In the genomic region with DNA sequence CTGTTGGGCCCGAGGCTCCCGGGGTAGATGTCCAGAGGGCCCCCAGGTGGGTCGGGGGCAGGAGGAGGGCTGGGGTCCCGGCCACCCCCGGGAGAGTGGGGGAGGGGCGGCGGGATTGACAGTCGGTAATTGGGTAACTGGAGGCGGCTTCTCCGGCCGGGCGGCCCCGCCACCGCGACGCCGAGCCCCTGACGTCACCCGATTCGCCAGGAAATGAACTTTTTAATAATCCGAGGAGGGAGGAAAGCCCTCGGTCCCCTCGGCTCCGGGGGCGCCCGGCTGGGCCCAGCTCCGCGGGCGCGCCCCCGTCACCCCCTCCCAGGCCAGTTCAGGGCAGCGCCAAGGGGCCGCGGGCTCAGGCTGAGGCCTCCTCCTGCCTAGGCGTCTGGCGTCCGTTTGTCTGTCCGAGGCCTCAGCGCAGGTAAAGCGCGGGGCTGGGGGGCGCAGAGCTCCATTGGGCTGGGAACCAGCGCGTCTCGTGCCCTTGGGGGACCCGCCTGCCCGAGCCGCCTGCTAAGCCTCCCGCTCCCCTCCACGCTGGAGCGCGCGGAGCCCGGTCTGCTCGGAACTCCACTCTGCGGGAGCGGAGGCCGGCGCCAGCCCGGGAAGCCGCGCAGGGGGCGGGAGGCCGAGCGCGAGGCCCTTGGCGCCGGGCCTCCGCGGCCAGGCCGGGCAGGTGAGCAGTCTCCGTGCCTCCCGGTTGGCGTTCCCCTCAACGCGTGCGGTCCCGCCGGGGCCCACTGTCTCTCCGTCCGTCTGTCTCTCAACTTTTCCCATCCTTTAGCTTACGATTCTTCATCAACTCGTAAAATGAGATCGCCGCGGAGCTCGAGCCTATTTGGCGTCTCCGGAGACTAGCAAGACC, we compare ENCODE assay signal across 1 cellular context.
A peak's percentile ranks its signal among the peaks of the same experiment; 100 is the strongest.
TF ChIP-seq lines count a peak whose summit lies in the region.

No MANE protein-coding gene starts in this region.

TF ChIP-seq in K562, 482 proteins besides CTCF, POLR2A, EP300 and RAD21 (continued from another document):
- TF ChIP-seq RB1 (IDR thresholded peaks at IDR 0.05; ENCODE audit: low read depth) (0 out of 2 replicates have a peak, but pooled peaks have one; percentile 6), PURB (CRISPR knock-in tag; IDR thresholded peaks at IDR 0.05; ENCODE audit: low read depth) (no peak), NBN (IDR thresholded peaks at IDR 0.05; ENCODE audit: low read depth) (no peak), ZKSCAN8 (CRISPR knock-in tag; IDR thresholded peaks at IDR 0.05) (no peak), NONO (IDR thresholded peaks at IDR 0.05; ENCODE audit: low read depth in 2 of 2, low read length in 1 of 2) (no peak), BCL6 (CRISPR knock-in tag; IDR thresholded peaks at IDR 0.05) (no peak), TEAD1 (CRISPR knock-in tag; IDR thresholded peaks at IDR 0.05) (0 out of 4 replicates have a peak, but pooled peaks of 1 of the 2 experiments have one; percentile 29), COPS2 (conservative IDR thresholded peaks at IDR 0.05) (no peak), JUN (IDR thresholded peaks at IDR 0.05; ENCODE audit: borderline replicate concordance, low read depth, low read length) (no peak), JUN (CRISPR knock-in tag; IDR thresholded peaks at IDR 0.05; ENCODE audit: borderline replicate concordance) (no peak), MTA2 (IDR thresholded peaks at IDR 0.05; ENCODE audit: low read depth) (no peak), BACH1 (tag; IDR thresholded peaks at IDR 0.05) (no peak), ATF7 (IDR thresholded peaks at IDR 0.05) (peak; percentile 93), E2F5 (CRISPR knock-in tag; IDR thresholded peaks at IDR 0.05) (no peak), E2F6 (IDR thresholded peaks at IDR 0.05; ENCODE audit: borderline replicate concordance in 1 of 2, extremely low read depth in 1 of 2, insufficient read depth in 1 of 2, insufficient read length in 1 of 2, low read depth in 1 of 2, low read length in 1 of 2, poor library complexity in 1 of 2, severe bottlenecking in 1 of 2) (peak in 1 of 2 experiments; percentile 7), PHF21A (IDR thresholded peaks at IDR 0.05; ENCODE audit: borderline replicate concordance, low read depth) (no peak), ZNF644 (tag; IDR thresholded peaks at IDR 0.05; ENCODE audit: low read depth) (no peak), NFE2 (IDR thresholded peaks at IDR 0.05; ENCODE audit: low read depth) (no peak), KAT2B (IDR thresholded peaks at IDR 0.05; ENCODE audit: low read depth, low read length) (no peak), U2AF2 (optimal IDR thresholded peaks at IDR 0.05; ENCODE audit: low read depth, low read length) (no peak), SMARCA4 (IDR thresholded peaks at IDR 0.05) (no peak), ZEB2 (IDR thresholded peaks at IDR 0.05) (no peak), ETV6 (IDR thresholded peaks at IDR 0.05; ENCODE audit: borderline replicate concordance in 1 of 2, low read depth in 2 of 2, low read length in 1 of 2) (no peak), ETV6 (CRISPR knock-in tag; IDR thresholded peaks at IDR 0.05; ENCODE audit: borderline replicate concordance) (0 out of 2 replicates have a peak, but pooled peaks have one; percentile 39), JUND (IDR thresholded peaks at IDR 0.05; ENCODE audit: borderline replicate concordance, low read depth, low read length) (peak; percentile 62), JUND (tag; IDR thresholded peaks at IDR 0.05; ENCODE audit: borderline replicate concordance, low read depth, low read length) (peak; percentile 44; the same call in 1 of the 3 replicates), TRIM28 (IDR thresholded peaks at IDR 0.05) (no peak), CHCHD3 (CRISPR knock-in tag; IDR thresholded peaks at IDR 0.05) (no peak), RBFOX2 (IDR thresholded peaks at IDR 0.05; ENCODE audit: low read depth, low read length) (peak; percentile 67), ZNF445 (CRISPR knock-in tag; IDR thresholded peaks at IDR 0.05; ENCODE audit: low read depth) (no peak), GTF2F1 (IDR thresholded peaks at IDR 0.05; ENCODE audit: low read depth, low read length) (no peak), CEBPG (CRISPR knock-in tag; IDR thresholded peaks at IDR 0.05) (0 out of 2 replicates have a peak, but pooled peaks have one; percentile 20), CEBPG (tag; conservative IDR thresholded peaks at IDR 0.05 in 1 of 2, IDR thresholded peaks at IDR 0.05 in 1 of 2) (0 out of 4 replicates have a peak, but pooled peaks have one; percentile 16 to 31), KDM4B (IDR thresholded peaks at IDR 0.05; ENCODE audit: borderline replicate concordance in 2 of 2, low read depth in 1 of 2) (no peak), ELF2 (CRISPR knock-in tag; IDR thresholded peaks at IDR 0.05) (no peak), NFATC3 (IDR thresholded peaks at IDR 0.05) (no peak), ARID4B (CRISPR knock-in tag; IDR thresholded peaks at IDR 0.05) (no peak; the same call in 1 of the 2 replicates), FOXJ3 (CRISPR knock-in tag; IDR thresholded peaks at IDR 0.05) (no peak), CCNT2 (IDR thresholded peaks at IDR 0.05; ENCODE audit: borderline replicate concordance, extremely low read depth, insufficient read length, low read depth, low read length) (peak; percentile 68), MAFF (IDR thresholded peaks at IDR 0.05; ENCODE audit: low read length) (no peak), GABPA (tag; conservative IDR thresholded peaks at IDR 0.05; ENCODE audit: low read depth) (peak; percentile 6; the same call in 1 of the 2 replicates), ZNF165 (CRISPR knock-in tag; IDR thresholded peaks at IDR 0.05; ENCODE audit: borderline replicate concordance) (no peak), ASH1L (IDR thresholded peaks at IDR 0.05; ENCODE audit: borderline replicate concordance, low read depth, partially characterized antibody) (no peak), ZNF23 (CRISPR knock-in tag; IDR thresholded peaks at IDR 0.05) (no peak), CBFB (CRISPR knock-in tag; IDR thresholded peaks at IDR 0.05) (no peak), U2AF1 (optimal IDR thresholded peaks at IDR 0.05; ENCODE audit: low read depth, low read length) (peak; percentile 21), TFE3 (CRISPR knock-in tag; IDR thresholded peaks at IDR 0.05) (no peak)
- TF ChIP-seq, protein P1, sequence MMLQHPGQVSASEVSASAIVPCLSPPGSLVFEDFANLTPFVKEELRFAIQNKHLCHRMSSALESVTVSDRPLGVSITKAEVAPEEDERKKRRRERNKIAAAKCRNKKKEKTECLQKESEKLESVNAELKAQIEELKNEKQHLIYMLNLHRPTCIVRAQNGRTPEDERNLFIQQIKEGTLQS (IDR thresholded peaks at IDR 0.05): peak; percentile 81
- TF ChIP-seq, protein P1 (CRISPR knock-in tag; conservative IDR thresholded peaks at IDR 0.05): no peak
- TF ChIP-seq, protein P2, sequence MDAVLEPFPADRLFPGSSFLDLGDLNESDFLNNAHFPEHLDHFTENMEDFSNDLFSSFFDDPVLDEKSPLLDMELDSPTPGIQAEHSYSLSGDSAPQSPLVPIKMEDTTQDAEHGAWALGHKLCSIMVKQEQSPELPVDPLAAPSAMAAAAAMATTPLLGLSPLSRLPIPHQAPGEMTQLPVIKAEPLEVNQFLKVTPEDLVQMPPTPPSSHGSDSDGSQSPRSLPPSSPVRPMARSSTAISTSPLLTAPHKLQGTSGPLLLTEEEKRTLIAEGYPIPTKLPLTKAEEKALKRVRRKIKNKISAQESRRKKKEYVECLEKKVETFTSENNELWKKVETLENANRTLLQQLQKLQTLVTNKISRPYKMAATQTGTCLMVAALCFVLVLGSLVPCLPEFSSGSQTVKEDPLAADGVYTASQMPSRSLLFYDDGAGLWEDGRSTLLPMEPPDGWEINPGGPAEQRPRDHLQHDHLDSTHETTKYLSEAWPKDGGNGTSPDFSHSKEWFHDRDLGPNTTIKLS (IDR thresholded peaks at IDR 0.05; ENCODE audit: borderline replicate concordance, low read depth): no peak
- TF ChIP-seq, protein P3, sequence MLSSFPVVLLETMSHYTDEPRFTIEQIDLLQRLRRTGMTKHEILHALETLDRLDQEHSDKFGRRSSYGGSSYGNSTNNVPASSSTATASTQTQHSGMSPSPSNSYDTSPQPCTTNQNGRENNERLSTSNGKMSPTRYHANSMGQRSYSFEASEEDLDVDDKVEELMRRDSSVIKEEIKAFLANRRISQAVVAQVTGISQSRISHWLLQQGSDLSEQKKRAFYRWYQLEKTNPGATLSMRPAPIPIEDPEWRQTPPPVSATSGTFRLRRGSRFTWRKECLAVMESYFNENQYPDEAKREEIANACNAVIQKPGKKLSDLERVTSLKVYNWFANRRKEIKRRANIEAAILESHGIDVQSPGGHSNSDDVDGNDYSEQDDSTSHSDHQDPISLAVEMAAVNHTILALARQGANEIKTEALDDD (IDR thresholded peaks at IDR 0.05): no peak
TF ChIP-seq in K562: peak in this region for 43.
